Comparison of ENCODE assay signal across 16 cellular contexts in the genomic region with DNA sequence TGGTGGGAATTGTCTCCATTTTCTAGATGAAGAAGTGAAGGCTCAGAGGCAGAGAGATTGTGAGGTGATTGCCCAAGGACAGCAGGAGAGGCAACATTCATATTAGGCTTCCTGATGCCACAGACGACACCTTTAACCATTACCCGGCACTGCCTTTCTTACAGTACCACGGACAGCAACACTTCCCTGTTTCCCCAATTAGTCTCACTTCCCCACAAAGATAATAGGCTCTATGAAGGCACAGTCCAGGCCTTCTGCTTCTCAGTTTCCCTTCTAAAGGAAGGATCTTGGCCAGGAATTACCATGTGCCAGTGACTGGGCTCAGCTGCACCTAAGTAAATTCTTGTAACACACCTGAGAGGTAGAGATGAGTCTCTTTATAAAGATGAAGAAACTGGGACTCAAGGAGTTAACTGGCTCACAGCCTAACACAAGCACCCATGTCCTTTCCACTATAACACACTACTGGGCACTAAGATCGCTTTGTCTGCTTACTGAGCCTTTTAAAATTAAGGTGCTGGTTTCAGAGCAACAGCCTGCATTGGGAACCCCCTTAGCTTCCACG. TPM values are rescaled to one million over a fixed set of nuclear protein-coding genes. Genes with fewer than 3 reads are reported as not detected.
DNase-seq lines count a peak whose midpoint lies in the region; ATAC-seq, FAIRE-seq and TF ChIP-seq lines count a peak whose summit lies in the region.
"Had no signal": no experiment of that assay in that cellular context is flagged by ENCODE, and none has a peak within 500 bp of the region (broad histone marks: within the 10 kb centered on the region; RNA-seq: fewer than 3 reads in every experiment).

No MANE protein-coding gene starts in this region.

- ATAC-seq in HepG2 (no peak), HG03159 (IDR thresholded peaks at IDR 0.05; ENCODE audit: unreplicated experiment) (no peak)

- no peak for TF ChIP-seq CTCF in RWPE1 (conservative IDR thresholded peaks at IDR 0.05; ENCODE audit: low read depth)
- TF ChIP-seq CTCF in HepG2 (CRISPR knock-in tag; IDR thresholded peaks at IDR 0.05) = no peak
- no peak for TF ChIP-seq CTCF in thyroid gland (IDR thresholded peaks at IDR 0.05)

- CTCF ChIA-PET in RWPE1 (lab: Yijun Ruan, JAX) (interaction anchor here (0.5 to 5.6 kb wide), 7 partner anchors 9 to 275 kb away, joined by 3 to 85 read pairs (median 4); a partner anchor contains a TSS), HepG2 (lab: Yijun Ruan, JAX; ENCODE audit: low intra/inter-chr PET ratio, low total read pairs) (interaction anchor here (1.2 to 2.4 kb wide), 3 partner anchors 44 to 143 kb away, joined by 3 to 57 read pairs (median 6); no protein-coding TSS in a partner anchor)

- H3K27ac ChIP-seq in BLaER1 = no peak overlapping the region
- H3K27ac ChIP-seq in RWPE1 = peak overlapping the region; percentile 94
- H3K27ac ChIP-seq in HepG2 (ENCODE audit: extremely low read length, insufficient read depth, low read length) = no peak overlapping the region
- no peak overlapping the region for H3K27ac ChIP-seq in thyroid gland
- H3K27ac ChIP-seq: psoas muscle had no signal

- FAIRE-seq in HepG2 (lab: Jason Lieb, UNC) = no peak

- peaks cover 25% of the 10 kb centered on the region for H3K36me3 ChIP-seq in BLaER1
- H3K36me3 ChIP-seq in HepG2 (replicated peaks in 1 of 2; ENCODE audit: control insufficient read depth in 1 of 2, insufficient read depth in 2 of 2, low read length in 2 of 2) = no peaks in the 10 kb centered on the region
- H3K36me3 ChIP-seq in thyroid gland = no peaks in the 10 kb centered on the region

- TF ChIP-seq POLR2A in HepG2 (IDR thresholded peaks at IDR 0.05; ENCODE audit: insufficient read depth in 1 of 2, low read depth in 2 of 2, low read length in 2 of 2) (no peak), thyroid gland (IDR thresholded peaks at IDR 0.05) (no peak)

- H4K20me1 ChIP-seq in BLaER1 = no peaks in the 10 kb centered on the region
- no peaks in the 10 kb centered on the region for H4K20me1 ChIP-seq in HepG2 (ENCODE audit: insufficient read depth, low read length)

- in situ Hi-C loops in KBM-7 (cut with MboI; ENCODE audit: low pct_unique_long_range_greater_than_20kb, low sequenced_read_pairs) = no loop called here
- in situ Hi-C loops in HepG2 (cut with HindIII; ENCODE audit: extremely low pct_ligation_motif_present, low pct_unique_long_range_greater_than_20kb) = loop anchor here (5.0 kb wide), 2 partner anchors 72 to 146 kb away; a partner anchor contains a TSS

- BruUV-seq in HepG2 (replicated peaks; lab: Mats Ljungman, UMichigan) = no TSS peak

- H3K4me2 ChIP-seq in BLaER1 = peak overlapping the region; percentile 93; the same call in 1 of the 2 replicates
- no peak overlapping the region for H3K4me2 ChIP-seq in HepG2 (ENCODE audit: low read depth, low read length)

- 37% methylated on average over 5 of the region's 5 CpGs for WGBS in HepG2 (ENCODE audit: low lambda C conversion rate)
- WGBS in thyroid gland, 2 donors = 60 to 65% methylated on average over 5 of the region's 5 CpGs

- POLR2A ChIA-PET in RWPE1 (lab: Yijun Ruan, JAX; ENCODE audit: low non-redundant PET) = no interaction called here
- POLR2A ChIA-PET in HepG2 (lab: Yijun Ruan, JAX) = no interaction called here

- intact Hi-C loops in HepG2 (cut with micrococcal nuclease; ENCODE audit: unreplicated experiment) = loop anchor here (1.0 to 5.0 kb wide), 3 partner anchors 72 to 142 kb away; no protein-coding TSS in a partner anchor
- intact Hi-C loops in thyroid gland (cut with DNase I) = loop anchor here (2.0 kb wide), 1 partner anchor 69 kb away; no protein-coding TSS in a partner anchor

- peak; percentile 65 for DNase-seq in KBM-7
- DNase-seq in RWPE1 (ENCODE audit: low spot score) = no peak
- no peak for DNase-seq in HepG2 (ENCODE audit: low spot score)
- DNase-seq in NCI-H748 treated with DMSO at 0.1 percent for 48 hours (lab: John Stamatoyannopoulos, UW) = no peak
- no peak for DNase-seq in iPS-NIHi7 (ENCODE audit: extremely low spot score)
- DNase-seq in thyroid gland = no peak
- DNase-seq: NCI-H524 treated with DMSO at 0.1 percent for 48 hours had no signal

- no peak overlapping the region for H3K9ac ChIP-seq in BLaER1
- no peak overlapping the region for H3K9ac ChIP-seq in HepG2 (ENCODE audit: insufficient read depth, low read depth, low read length)

- H3K9me3 ChIP-seq in BLaER1 = no peaks in the 10 kb centered on the region
- no peaks in the 10 kb centered on the region for H3K9me3 ChIP-seq in HepG2 (ENCODE audit: low read length)
- no peaks in the 10 kb centered on the region for H3K9me3 ChIP-seq in thyroid gland
- H3K9me3 ChIP-seq: psoas muscle had no signal

- no peaks in the 10 kb centered on the region for H3K79me2 ChIP-seq in HepG2 (ENCODE audit: insufficient read depth, low read length)

- H3K4me3 ChIP-seq in BLaER1 = no peak overlapping the region
- no peak overlapping the region for H3K4me3 ChIP-seq in HepG2 (replicated peaks in 1 of 3; ENCODE audit: insufficient read depth in 1 of 3, low read depth in 2 of 3, low read length in 3 of 3)
- no peak overlapping the region for H3K4me3 ChIP-seq in thyroid gland (replicated peaks in 1 of 3)
- H3K4me3 ChIP-seq: psoas muscle had no signal

- no peak overlapping the region for H2AFZ ChIP-seq in HepG2 (ENCODE audit: low read length)

- H3K27me3 ChIP-seq in BLaER1 (no peaks in the 10 kb centered on the region), HepG2 (ENCODE audit: control insufficient read depth in 1 of 2, insufficient read depth in 2 of 2, low read length in 2 of 2) (peaks cover 11 to 45% of the 10 kb centered on the region in 2 experiments; a peak in 4 of 5 replicates), thyroid gland (no peaks in the 10 kb centered on the region)

- TF ChIP-seq RAD21 in HepG2 (CRISPR knock-in tag; IDR thresholded peaks at IDR 0.05) = no peak

- H3K4me1 ChIP-seq in BLaER1 = peaks cover 75% of the 10 kb centered on the region
- peaks cover 13% of the 10 kb centered on the region for H3K4me1 ChIP-seq in HepG2 (ENCODE audit: insufficient read depth, low read length)
- peaks cover 0 to 14% of the 10 kb centered on the region in 2 donors for H3K4me1 ChIP-seq in thyroid gland
- H3K4me1 ChIP-seq: psoas muscle had no signal

- no peak for TF ChIP-seq EP300 in HepG2 (IDR thresholded peaks at IDR 0.05; ENCODE audit: low read depth in 2 of 2, low read length in 2 of 2)
- TF ChIP-seq EP300 in HepG2 (CRISPR knock-in tag; IDR thresholded peaks at IDR 0.05; ENCODE audit: borderline replicate concordance) = no peak

RNA-seq across cellular contexts. Expression of a gene that starts 9.6 kb away (rescaled TPM):
- total RNA-seq in HepG2 (2016; rRNA removed; fragmentation: Illumina TruSeq; extraction: Trizol) (not detected in 2 replicates), thyroid gland (1 to 10 TPM in 3 of 4 donors, under 1 TPM in 1; 0.71 to 1.9 (median 1.4) TPM)
- not detected in 2 replicates for total RNA-seq in HepG2 (2016; cell fraction: cytosol; rRNA removed; fragmentation: Illumina TruSeq; extraction: Trizol; ENCODE audit: low read depth)
- not detected in 2 replicates for total RNA-seq in HepG2 (2016; cell fraction: insoluble cytoplasmic fraction; rRNA removed; fragmentation: Illumina TruSeq; extraction: Trizol)
- not detected in 2 replicates for total RNA-seq in HepG2 (2016; cell fraction: membrane; rRNA removed; fragmentation: Illumina TruSeq; extraction: Trizol)
- total RNA-seq in HepG2 (2016; cell fraction: nucleus; rRNA removed; fragmentation: Illumina TruSeq; extraction: Trizol) = not detected in 2 replicates
- 0.03 and 0.04 TPM in 2 replicates for polyA plus RNA-seq in HepG2 (2011; rRNA removed)
- polyA plus RNA-seq in HepG2 (2011; cell fraction: cytosol; rRNA removed) = not detected in 2 replicates
- polyA plus RNA-seq in HepG2 (2011; cell fraction: nucleus; rRNA removed) = 0.08 TPM in 1 of 2 replicates, not detected in the other
- not detected in 2 replicates for polyA plus RNA-seq in HepG2 (2012)
- polyA plus RNA-seq in HepG2 (2016; cell fraction: cytosol; fragmentation: Illumina TruSeq; extraction: Trizol; ENCODE audit: low read depth) = not detected in 2 replicates
- polyA plus RNA-seq in HepG2 (2016; cell fraction: insoluble cytoplasmic fraction; fragmentation: Illumina TruSeq; extraction: Trizol; ENCODE audit: low read depth) = not detected in 2 replicates
- polyA plus RNA-seq in HepG2 (2016; cell fraction: membrane; fragmentation: Illumina TruSeq; extraction: Trizol; ENCODE audit: low read depth) = not detected in 2 replicates
- polyA plus RNA-seq in HepG2 (2016; cell fraction: nucleus; fragmentation: Illumina TruSeq; extraction: Trizol; ENCODE audit: insufficient read depth, low read depth) = not detected in 2 replicates
- not detected in 2 replicates for polyA minus RNA-seq in HepG2 (2011; rRNA and poly(A)+ RNA removed; ENCODE audit: low replicate concordance)
- polyA minus RNA-seq in HepG2 (2011; cell fraction: cytosol; rRNA and poly(A)+ RNA removed) = not detected in 2 replicates
- not detected in 2 replicates for polyA minus RNA-seq in HepG2 (2011; cell fraction: nucleus; rRNA and poly(A)+ RNA removed)
- total RNA-seq: activated naive CD8-positive, alpha-beta T cell treated with anti-CD3 and anti-CD28 coated beads, Interleukin-2, amount 10 ng/mL, durations not matched to agents 7 days and 5 days; psoas muscle had no signal

RNA-seq across cellular contexts. Expression of a gene that starts 10.5 kb away (rescaled TPM):
- total RNA-seq in HepG2 (2016; rRNA removed; fragmentation: Illumina TruSeq; extraction: Trizol) (6.7 and 9.7 TPM in 2 replicates), thyroid gland (100 to 1,000 TPM; 104 to 170 (median 151) TPM)
- total RNA-seq in HepG2 (2016; cell fraction: cytosol; rRNA removed; fragmentation: Illumina TruSeq; extraction: Trizol; ENCODE audit: low read depth) = 1.7 and 2.0 TPM in 2 replicates
- 7.1 and 9.8 TPM in 2 replicates for total RNA-seq in HepG2 (2016; cell fraction: insoluble cytoplasmic fraction; rRNA removed; fragmentation: Illumina TruSeq; extraction: Trizol)
- 3.3 and 3.5 TPM in 2 replicates for total RNA-seq in HepG2 (2016; cell fraction: membrane; rRNA removed; fragmentation: Illumina TruSeq; extraction: Trizol)
- total RNA-seq in HepG2 (2016; cell fraction: nucleus; rRNA removed; fragmentation: Illumina TruSeq; extraction: Trizol) = 2.5 and 3.4 TPM in 2 replicates
- 17.2 and 21.2 TPM in 2 replicates for polyA plus RNA-seq in HepG2 (2011; rRNA removed)
- 18.8 and 19.0 TPM in 2 replicates for polyA plus RNA-seq in HepG2 (2011; cell fraction: cytosol; rRNA removed)
- 6.8 and 9.1 TPM in 2 replicates for polyA plus RNA-seq in HepG2 (2011; cell fraction: nucleus; rRNA removed)
- polyA plus RNA-seq in HepG2 (2012) = 5.9 and 19.9 TPM in 2 replicates
- 3.1 TPM in 2 replicates for polyA plus RNA-seq in HepG2 (2016; cell fraction: cytosol; fragmentation: Illumina TruSeq; extraction: Trizol; ENCODE audit: low read depth)
- 13.2 and 15.2 TPM in 2 replicates for polyA plus RNA-seq in HepG2 (2016; cell fraction: insoluble cytoplasmic fraction; fragmentation: Illumina TruSeq; extraction: Trizol; ENCODE audit: low read depth)
- 3.8 and 3.9 TPM in 2 replicates for polyA plus RNA-seq in HepG2 (2016; cell fraction: membrane; fragmentation: Illumina TruSeq; extraction: Trizol; ENCODE audit: low read depth)
- 6.2 and 8.6 TPM in 2 replicates for polyA plus RNA-seq in HepG2 (2016; cell fraction: nucleus; fragmentation: Illumina TruSeq; extraction: Trizol; ENCODE audit: insufficient read depth, low read depth)
- 16.1 and 272 TPM in 2 replicates for polyA minus RNA-seq in HepG2 (2011; rRNA and poly(A)+ RNA removed; ENCODE audit: low replicate concordance)
- polyA minus RNA-seq in HepG2 (2011; cell fraction: cytosol; rRNA and poly(A)+ RNA removed) = 7.6 and 8.4 TPM in 2 replicates
- polyA minus RNA-seq in HepG2 (2011; cell fraction: nucleus; rRNA and poly(A)+ RNA removed) = 2.6 and 3.4 TPM in 2 replicates

RNA-seq across cellular contexts. Expression of a gene that starts 18.2 kb away (rescaled TPM):
- not detected in 2 replicates for total RNA-seq in HepG2 (2016; rRNA removed; fragmentation: Illumina TruSeq; extraction: Trizol)
- not detected in 2 replicates for total RNA-seq in HepG2 (2016; cell fraction: cytosol; rRNA removed; fragmentation: Illumina TruSeq; extraction: Trizol; ENCODE audit: low read depth)
- not detected in 2 replicates for total RNA-seq in HepG2 (2016; cell fraction: insoluble cytoplasmic fraction; rRNA removed; fragmentation: Illumina TruSeq; extraction: Trizol)
- not detected in 2 replicates for total RNA-seq in HepG2 (2016; cell fraction: membrane; rRNA removed; fragmentation: Illumina TruSeq; extraction: Trizol)
- not detected in 2 replicates for total RNA-seq in HepG2 (2016; cell fraction: nucleus; rRNA removed; fragmentation: Illumina TruSeq; extraction: Trizol)
- 0.55 and 0.82 TPM in 2 replicates for polyA plus RNA-seq in HepG2 (2011; rRNA removed)
- polyA plus RNA-seq in HepG2 (2011; cell fraction: cytosol; rRNA removed) = 0.67 and 1.1 TPM in 2 replicates
- polyA plus RNA-seq in HepG2 (2011; cell fraction: nucleus; rRNA removed) = 0.12 and 0.47 TPM in 2 replicates
- polyA plus RNA-seq in HepG2 (2012) = not detected in 2 replicates
- not detected in 2 replicates for polyA plus RNA-seq in HepG2 (2016; cell fraction: cytosol; fragmentation: Illumina TruSeq; extraction: Trizol; ENCODE audit: low read depth)
- not detected in 2 replicates for polyA plus RNA-seq in HepG2 (2016; cell fraction: insoluble cytoplasmic fraction; fragmentation: Illumina TruSeq; extraction: Trizol; ENCODE audit: low read depth)
- not detected in 2 replicates for polyA plus RNA-seq in HepG2 (2016; cell fraction: membrane; fragmentation: Illumina TruSeq; extraction: Trizol; ENCODE audit: low read depth)
- not detected in 2 replicates for polyA plus RNA-seq in HepG2 (2016; cell fraction: nucleus; fragmentation: Illumina TruSeq; extraction: Trizol; ENCODE audit: insufficient read depth, low read depth)
- polyA minus RNA-seq in HepG2 (2011; rRNA and poly(A)+ RNA removed; ENCODE audit: low replicate concordance) = not detected in 2 replicates
- polyA minus RNA-seq in HepG2 (2011; cell fraction: cytosol; rRNA and poly(A)+ RNA removed) = not detected in 2 replicates
- polyA minus RNA-seq in HepG2 (2011; cell fraction: nucleus; rRNA and poly(A)+ RNA removed) = not detected in 2 replicates
- not detected for total RNA-seq in thyroid gland
- total RNA-seq: activated naive CD8-positive, alpha-beta T cell treated with anti-CD3 and anti-CD28 coated beads, Interleukin-2, amount 10 ng/mL, durations not matched to agents 7 days and 5 days; cerebellum; Daoy; glomerular endothelial cell; mucosa of gallbladder; psoas muscle; temporal lobe had no signal
- polyA plus RNA-seq: psoas muscle had no signal

RNA-seq across cellular contexts. Expression of a gene that starts 35.8 kb away (rescaled TPM):
- total RNA-seq in HepG2 (2016; rRNA removed; fragmentation: Illumina TruSeq; extraction: Trizol) (not detected in 2 replicates), thyroid gland (under 1 TPM in 2 of 4 donors, not detected in 2; 0.56 to 0.94 TPM)
- not detected in 2 replicates for total RNA-seq in HepG2 (2016; cell fraction: cytosol; rRNA removed; fragmentation: Illumina TruSeq; extraction: Trizol; ENCODE audit: low read depth)
- not detected in 2 replicates for total RNA-seq in HepG2 (2016; cell fraction: insoluble cytoplasmic fraction; rRNA removed; fragmentation: Illumina TruSeq; extraction: Trizol)
- not detected in 2 replicates for total RNA-seq in HepG2 (2016; cell fraction: membrane; rRNA removed; fragmentation: Illumina TruSeq; extraction: Trizol)
- not detected in 2 replicates for total RNA-seq in HepG2 (2016; cell fraction: nucleus; rRNA removed; fragmentation: Illumina TruSeq; extraction: Trizol)
- not detected in 2 replicates for polyA plus RNA-seq in HepG2 (2011; rRNA removed)
- 0.09 TPM in 1 of 2 replicates, not detected in the other for polyA plus RNA-seq in HepG2 (2011; cell fraction: cytosol; rRNA removed)
- not detected in 2 replicates for polyA plus RNA-seq in HepG2 (2011; cell fraction: nucleus; rRNA removed)
- polyA plus RNA-seq in HepG2 (2012) = 0.13 TPM in 1 of 2 replicates, not detected in the other
- not detected in 2 replicates for polyA plus RNA-seq in HepG2 (2016; cell fraction: cytosol; fragmentation: Illumina TruSeq; extraction: Trizol; ENCODE audit: low read depth)
- polyA plus RNA-seq in HepG2 (2016; cell fraction: insoluble cytoplasmic fraction; fragmentation: Illumina TruSeq; extraction: Trizol; ENCODE audit: low read depth) = not detected in 2 replicates
- not detected in 2 replicates for polyA plus RNA-seq in HepG2 (2016; cell fraction: membrane; fragmentation: Illumina TruSeq; extraction: Trizol; ENCODE audit: low read depth)
- polyA plus RNA-seq in HepG2 (2016; cell fraction: nucleus; fragmentation: Illumina TruSeq; extraction: Trizol; ENCODE audit: insufficient read depth, low read depth) = not detected in 2 replicates
- polyA minus RNA-seq in HepG2 (2011; rRNA and poly(A)+ RNA removed; ENCODE audit: low replicate concordance) = not detected in 2 replicates
- polyA minus RNA-seq in HepG2 (2011; cell fraction: cytosol; rRNA and poly(A)+ RNA removed) = not detected in 2 replicates
- polyA minus RNA-seq in HepG2 (2011; cell fraction: nucleus; rRNA and poly(A)+ RNA removed) = not detected in 2 replicates

Comparison
In these comparisons a context has a peak if more than half of its experiments do, and no peak if none do; other contexts are left out.
1. RNA of a gene that starts 10.5 kb away (total RNA-seq): 104 to 170 TPM in thyroid gland; 1.7 to 9.8 TPM in HepG2; every median in the first group is over 4 times any median in the second.